Comparison of ENCODE assay signal across 11 cellular contexts in the genomic region with DNA sequence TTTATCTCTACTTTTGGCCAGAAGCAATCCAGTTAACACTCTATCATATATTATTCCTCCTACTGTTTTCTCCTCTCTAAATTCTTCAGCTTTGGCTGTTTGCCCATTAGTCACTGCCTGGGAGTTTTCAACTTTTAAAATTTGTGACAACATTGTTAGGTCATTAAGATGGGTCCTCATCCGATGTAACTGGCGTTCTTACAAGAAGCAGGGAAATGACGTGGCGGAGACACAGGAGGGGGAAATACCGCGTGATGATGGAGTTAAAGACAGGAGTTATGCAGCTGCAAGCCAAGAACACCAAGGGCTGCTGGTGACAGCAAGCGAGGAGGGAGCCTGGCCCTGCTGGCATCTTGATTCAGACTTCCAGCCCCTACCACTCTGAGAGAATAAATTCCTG. TPM values are rescaled to one million over a fixed set of nuclear protein-coding genes. Genes with fewer than 3 reads are reported as not detected.
DNase-seq lines count a peak whose midpoint lies in the region; ATAC-seq, FAIRE-seq and TF ChIP-seq lines count a peak whose summit lies in the region.
"Had no signal": no experiment of that assay in that cellular context is flagged by ENCODE, and none has a peak within 500 bp of the region (broad histone marks: within the 10 kb centered on the region; RNA-seq: fewer than 3 reads in every experiment).

No MANE protein-coding gene starts in this region.

- H3K27me3 ChIP-seq in HepG2 (ENCODE audit: control insufficient read depth in 1 of 2, insufficient read depth in 2 of 2, low read length in 2 of 2) (no peaks in the 10 kb centered on the region), right lobe of liver (no peaks in the 10 kb centered on the region), MM.1S (replicated peaks; ENCODE audit: insufficient read depth, low read length) (no peaks in the 10 kb centered on the region)

- no peak for TF ChIP-seq RAD21 in HepG2 (CRISPR knock-in tag; IDR thresholded peaks at IDR 0.05)

- in situ Hi-C loops in HepG2 (cut with HindIII; ENCODE audit: extremely low pct_ligation_motif_present, low pct_unique_long_range_greater_than_20kb), result loop anchor here (5.0 to 25.0 kb wide), 3 partner anchors 114 to 574 kb away; a partner anchor contains a TSS

- H2AFZ ChIP-seq in HepG2 (ENCODE audit: low read length), result no peak overlapping the region
- H2AFZ ChIP-seq in MM.1S (ENCODE audit: low read length), result peak overlapping the region; percentile 48; the same call in 1 of the 2 replicates

- H3K27ac ChIP-seq in HepG2 (ENCODE audit: extremely low read length, insufficient read depth, low read length) (no peak overlapping the region), right lobe of liver (no peak overlapping the region), MM.1S (ENCODE audit: low read length) (peak overlapping the region; percentile 34; the same call in 1 of the 2 replicates)

- TF ChIP-seq EP300 in HepG2 (IDR thresholded peaks at IDR 0.05; ENCODE audit: low read depth in 2 of 2, low read length in 2 of 2) (no peak), HepG2 (CRISPR knock-in tag; IDR thresholded peaks at IDR 0.05; ENCODE audit: borderline replicate concordance) (no peak)

- H3K9ac ChIP-seq in HepG2 (ENCODE audit: insufficient read depth, low read depth, low read length) (no peak overlapping the region), MM.1S (ENCODE audit: low read length) (no peak overlapping the region)

- FAIRE-seq in HepG2 (lab: Jason Lieb, UNC), result no peak
- FAIRE-seq: endometrium had no signal

- no peaks in the 10 kb centered on the region for H3F3A ChIP-seq in MM.1S (ENCODE audit: insufficient read depth, low read length)

- TF ChIP-seq CTCF in HepG2 (CRISPR knock-in tag; IDR thresholded peaks at IDR 0.05) (no peak), right lobe of liver (IDR thresholded peaks at IDR 0.05) (no peak), MM.1S (IDR thresholded peaks at IDR 0.05; ENCODE audit: low read length) (no peak)

- peak overlapping the region; percentile 52 for H3K27ac Mint-ChIP-seq in stimulated activated effector memory CD8-positive, alpha-beta T cell treated with anti-CD3 and anti-CD28 coated beads, Interleukin-12 subunit alpha, Interleukin-12 subunit beta, amount 100 ng/mL, for 72 hours

- TF ChIP-seq POLR2A in HepG2 (IDR thresholded peaks at IDR 0.05; ENCODE audit: insufficient read depth in 1 of 2, low read depth in 2 of 2, low read length in 2 of 2) (no peak), right lobe of liver (IDR thresholded peaks at IDR 0.05) (no peak)

- no peaks in the 10 kb centered on the region for H3K9me2 ChIP-seq in MM.1S (replicated peaks; ENCODE audit: insufficient read depth, low read length)

- H3K9me3 ChIP-seq in HepG2 (ENCODE audit: low read length) (no peaks in the 10 kb centered on the region), right lobe of liver (no peaks in the 10 kb centered on the region), MM.1S (replicated peaks; ENCODE audit: insufficient read depth, low read length) (no peaks in the 10 kb centered on the region)

- H3K4me3 Mint-ChIP-seq in stimulated activated effector memory CD8-positive, alpha-beta T cell treated with anti-CD3 and anti-CD28 coated beads, Interleukin-12 subunit alpha, Interleukin-12 subunit beta, amount 100 ng/mL, for 72 hours, result peak overlapping the region; percentile 16

- POLR2A ChIA-PET in HepG2 (lab: Yijun Ruan, JAX), result no interaction called here

- peaks cover 13% of the 10 kb centered on the region for H3K4me1 Mint-ChIP-seq in stimulated activated effector memory CD8-positive, alpha-beta T cell treated with anti-CD3 and anti-CD28 coated beads, Interleukin-12 subunit alpha, Interleukin-12 subunit beta, amount 100 ng/mL, for 72 hours

- no peaks in the 10 kb centered on the region for H3K36me3 Mint-ChIP-seq in stimulated activated effector memory CD8-positive, alpha-beta T cell treated with anti-CD3 and anti-CD28 coated beads, Interleukin-12 subunit alpha, Interleukin-12 subunit beta, amount 100 ng/mL, for 72 hours

- H3K4me3 ChIP-seq in HepG2 (replicated peaks in 1 of 3; ENCODE audit: insufficient read depth in 1 of 3, low read depth in 2 of 3, low read length in 3 of 3), result no peak overlapping the region
- no peak overlapping the region for H3K4me3 ChIP-seq in right lobe of liver
- H3K4me3 ChIP-seq in MM.1S (ENCODE audit: low read length), result 0 out of 2 replicates have a peak overlapping the region, but pooled peaks have one; percentile 17

- H3K79me2 ChIP-seq in HepG2 (ENCODE audit: insufficient read depth, low read length) (no peaks in the 10 kb centered on the region), MM.1S (ENCODE audit: low read length) (no peaks in the 10 kb centered on the region)

- DNase-seq in HepG2 (ENCODE audit: low spot score) (no peak), right lobe of liver (no peak), MM.1S (no peak), NOMO-1 (lab: John Stamatoyannopoulos, UW; ENCODE audit: unreplicated experiment in 2 of 2) (no peak), GF-D8 (lab: John Stamatoyannopoulos, UW) (no peak)
- no peak for DNase-seq in stimulated activated effector memory CD8-positive, alpha-beta T cell treated with anti-CD3 and anti-CD28 coated beads, Interleukin-12 subunit alpha, Interleukin-12 subunit beta, amount 100 ng/mL, for 72 hours (ENCODE audit: low spot score in 2 of 2)
- DNase-seq in activated CD8-positive, alpha-beta memory T cell treated with anti-CD3 and anti-CD28 coated beads for 24 hours, result no peak
- DNase-seq: Right ventricle myocardium superior had no signal

- no peaks in the 10 kb centered on the region for H4K20me1 ChIP-seq in HepG2 (ENCODE audit: insufficient read depth, low read length)
- no peaks in the 10 kb centered on the region for H4K20me1 ChIP-seq in MM.1S (ENCODE audit: insufficient read depth, low read length)

- 54% methylated on average over 7 of the region's 7 CpGs for WGBS in HepG2 (ENCODE audit: low lambda C conversion rate)
- 70% methylated on average over 7 of the region's 7 CpGs for WGBS in right lobe of liver (ENCODE audit: insufficient coverage, low coverage, low lambda C conversion rate, missing lambda C conversion rate)

- intact Hi-C loops in HepG2 (cut with micrococcal nuclease; ENCODE audit: unreplicated experiment) (no loop called here), right lobe of liver (cut with DNase I) (loop anchor here in 1 of 2 donors (10.0 kb wide), 1 partner anchor 286 kb away; no protein-coding TSS in a partner anchor)

- no TSS peak for BruUV-seq in HepG2 (replicated peaks; lab: Mats Ljungman, UMichigan)

- H3K4me1 ChIP-seq in HepG2 (ENCODE audit: insufficient read depth, low read length) (no peaks in the 10 kb centered on the region), right lobe of liver (no peaks in the 10 kb centered on the region), MM.1S (ENCODE audit: low read length) (peaks cover 8% of the 10 kb centered on the region; the same call in 1 of the 2 replicates)

- no peaks in the 10 kb centered on the region for H3K9me3 Mint-ChIP-seq in stimulated activated effector memory CD8-positive, alpha-beta T cell treated with anti-CD3 and anti-CD28 coated beads, Interleukin-12 subunit alpha, Interleukin-12 subunit beta, amount 100 ng/mL, for 72 hours

- CTCF ChIA-PET in HepG2 (lab: Yijun Ruan, JAX; ENCODE audit: low intra/inter-chr PET ratio, low total read pairs), result no interaction called here

- no peaks in the 10 kb centered on the region for H3K36me3 ChIP-seq in HepG2 (replicated peaks in 1 of 2; ENCODE audit: control insufficient read depth in 1 of 2, insufficient read depth in 2 of 2, low read length in 2 of 2)
- H3K36me3 ChIP-seq in right lobe of liver, result no peaks in the 10 kb centered on the region
- no peaks in the 10 kb centered on the region for H3K36me3 ChIP-seq in MM.1S (replicated peaks; ENCODE audit: insufficient read depth, low read length)

- ATAC-seq in HepG2, result no peak
- no peak for ATAC-seq in right lobe of liver
- peak; percentile 27 for ATAC-seq in HG02642 (IDR thresholded peaks at IDR 0.05; ENCODE audit: poor library complexity, unreplicated experiment)
- peak; percentile 12 for ATAC-seq in stimulated activated effector memory CD8-positive, alpha-beta T cell treated with anti-CD3 and anti-CD28 coated beads, Interleukin-12 subunit alpha, Interleukin-12 subunit beta, amount 100 ng/mL, for 72 hours

- H3K4me2 ChIP-seq in HepG2 (ENCODE audit: low read depth, low read length), result no peak overlapping the region
- H3K4me2 ChIP-seq in MM.1S (ENCODE audit: low read depth, low read length), result peak overlapping the region; percentile 55

RNA-seq across cellular contexts. Expression of a gene that starts 34.8 kb away (rescaled TPM):
- total RNA-seq in HepG2 (2016; rRNA removed; fragmentation: Illumina TruSeq; extraction: Trizol) (not detected in 2 replicates), right lobe of liver (not detected)
- not detected in 2 replicates for total RNA-seq in HepG2 (2016; cell fraction: cytosol; rRNA removed; fragmentation: Illumina TruSeq; extraction: Trizol; ENCODE audit: low read depth)
- not detected in 2 replicates for total RNA-seq in HepG2 (2016; cell fraction: insoluble cytoplasmic fraction; rRNA removed; fragmentation: Illumina TruSeq; extraction: Trizol)
- not detected in 2 replicates for total RNA-seq in HepG2 (2016; cell fraction: membrane; rRNA removed; fragmentation: Illumina TruSeq; extraction: Trizol)
- not detected in 2 replicates for total RNA-seq in HepG2 (2016; cell fraction: nucleus; rRNA removed; fragmentation: Illumina TruSeq; extraction: Trizol)
- not detected in 2 replicates for polyA plus RNA-seq in HepG2 (2011; rRNA removed)
- not detected in 2 replicates for polyA plus RNA-seq in HepG2 (2011; cell fraction: cytosol; rRNA removed)
- polyA plus RNA-seq in HepG2 (2011; cell fraction: nucleus; rRNA removed), result not detected in 2 replicates
- polyA plus RNA-seq in HepG2 (2012), result not detected in 2 replicates
- polyA plus RNA-seq in HepG2 (2016; cell fraction: cytosol; fragmentation: Illumina TruSeq; extraction: Trizol; ENCODE audit: low read depth), result not detected in 2 replicates
- not detected in 2 replicates for polyA plus RNA-seq in HepG2 (2016; cell fraction: insoluble cytoplasmic fraction; fragmentation: Illumina TruSeq; extraction: Trizol; ENCODE audit: low read depth)
- polyA plus RNA-seq in HepG2 (2016; cell fraction: membrane; fragmentation: Illumina TruSeq; extraction: Trizol; ENCODE audit: low read depth), result not detected in 2 replicates
- not detected in 2 replicates for polyA plus RNA-seq in HepG2 (2016; cell fraction: nucleus; fragmentation: Illumina TruSeq; extraction: Trizol; ENCODE audit: insufficient read depth, low read depth)
- polyA minus RNA-seq in HepG2 (2011; rRNA and poly(A)+ RNA removed; ENCODE audit: low replicate concordance), result not detected in 2 replicates
- not detected in 2 replicates for polyA minus RNA-seq in HepG2 (2011; cell fraction: cytosol; rRNA and poly(A)+ RNA removed)
- not detected in 2 replicates for polyA minus RNA-seq in HepG2 (2011; cell fraction: nucleus; rRNA and poly(A)+ RNA removed)
- total RNA-seq: Right ventricle myocardium superior, temporal lobe had no signal

RNA-seq across cellular contexts. Expression of a gene that starts 59.9 kb away (rescaled TPM):
- total RNA-seq in HepG2 (2016; rRNA removed; fragmentation: Illumina TruSeq; extraction: Trizol) (not detected in 2 replicates), right lobe of liver (not detected)
- not detected in 2 replicates for total RNA-seq in HepG2 (2016; cell fraction: cytosol; rRNA removed; fragmentation: Illumina TruSeq; extraction: Trizol; ENCODE audit: low read depth)
- not detected in 2 replicates for total RNA-seq in HepG2 (2016; cell fraction: insoluble cytoplasmic fraction; rRNA removed; fragmentation: Illumina TruSeq; extraction: Trizol)
- not detected in 2 replicates for total RNA-seq in HepG2 (2016; cell fraction: membrane; rRNA removed; fragmentation: Illumina TruSeq; extraction: Trizol)
- not detected in 2 replicates for total RNA-seq in HepG2 (2016; cell fraction: nucleus; rRNA removed; fragmentation: Illumina TruSeq; extraction: Trizol)
- not detected in 2 replicates for polyA plus RNA-seq in HepG2 (2011; rRNA removed)
- polyA plus RNA-seq in HepG2 (2011; cell fraction: cytosol; rRNA removed), result not detected in 2 replicates
- not detected in 2 replicates for polyA plus RNA-seq in HepG2 (2011; cell fraction: nucleus; rRNA removed)
- polyA plus RNA-seq in HepG2 (2012), result not detected in 2 replicates
- not detected in 2 replicates for polyA plus RNA-seq in HepG2 (2016; cell fraction: cytosol; fragmentation: Illumina TruSeq; extraction: Trizol; ENCODE audit: low read depth)
- not detected in 2 replicates for polyA plus RNA-seq in HepG2 (2016; cell fraction: insoluble cytoplasmic fraction; fragmentation: Illumina TruSeq; extraction: Trizol; ENCODE audit: low read depth)
- polyA plus RNA-seq in HepG2 (2016; cell fraction: membrane; fragmentation: Illumina TruSeq; extraction: Trizol; ENCODE audit: low read depth), result not detected in 2 replicates
- not detected in 2 replicates for polyA plus RNA-seq in HepG2 (2016; cell fraction: nucleus; fragmentation: Illumina TruSeq; extraction: Trizol; ENCODE audit: insufficient read depth, low read depth)
- not detected in 2 replicates for polyA minus RNA-seq in HepG2 (2011; rRNA and poly(A)+ RNA removed; ENCODE audit: low replicate concordance)
- not detected in 2 replicates for polyA minus RNA-seq in HepG2 (2011; cell fraction: cytosol; rRNA and poly(A)+ RNA removed)
- polyA minus RNA-seq in HepG2 (2011; cell fraction: nucleus; rRNA and poly(A)+ RNA removed), result not detected in 2 replicates
- total RNA-seq: Right ventricle myocardium superior, temporal lobe had no signal

Comparison
In these comparisons a context has a peak if more than half of its experiments do, and no peak if none do; other contexts are left out.
1. ATAC-seq: peak in HG02642 (single experiment) and stimulated activated effector memory CD8-positive, alpha-beta T cell treated with anti-CD3 and anti-CD28 coated beads, Interleukin-12 subunit alpha, Interleukin-12 subunit beta, amount 100 ng/mL, for 72 hours (single experiment); none in HepG2 (single experiment) and right lobe of liver (0 of 4).